ENCODE assay signal across 8 cellular contexts in the genomic region with DNA sequence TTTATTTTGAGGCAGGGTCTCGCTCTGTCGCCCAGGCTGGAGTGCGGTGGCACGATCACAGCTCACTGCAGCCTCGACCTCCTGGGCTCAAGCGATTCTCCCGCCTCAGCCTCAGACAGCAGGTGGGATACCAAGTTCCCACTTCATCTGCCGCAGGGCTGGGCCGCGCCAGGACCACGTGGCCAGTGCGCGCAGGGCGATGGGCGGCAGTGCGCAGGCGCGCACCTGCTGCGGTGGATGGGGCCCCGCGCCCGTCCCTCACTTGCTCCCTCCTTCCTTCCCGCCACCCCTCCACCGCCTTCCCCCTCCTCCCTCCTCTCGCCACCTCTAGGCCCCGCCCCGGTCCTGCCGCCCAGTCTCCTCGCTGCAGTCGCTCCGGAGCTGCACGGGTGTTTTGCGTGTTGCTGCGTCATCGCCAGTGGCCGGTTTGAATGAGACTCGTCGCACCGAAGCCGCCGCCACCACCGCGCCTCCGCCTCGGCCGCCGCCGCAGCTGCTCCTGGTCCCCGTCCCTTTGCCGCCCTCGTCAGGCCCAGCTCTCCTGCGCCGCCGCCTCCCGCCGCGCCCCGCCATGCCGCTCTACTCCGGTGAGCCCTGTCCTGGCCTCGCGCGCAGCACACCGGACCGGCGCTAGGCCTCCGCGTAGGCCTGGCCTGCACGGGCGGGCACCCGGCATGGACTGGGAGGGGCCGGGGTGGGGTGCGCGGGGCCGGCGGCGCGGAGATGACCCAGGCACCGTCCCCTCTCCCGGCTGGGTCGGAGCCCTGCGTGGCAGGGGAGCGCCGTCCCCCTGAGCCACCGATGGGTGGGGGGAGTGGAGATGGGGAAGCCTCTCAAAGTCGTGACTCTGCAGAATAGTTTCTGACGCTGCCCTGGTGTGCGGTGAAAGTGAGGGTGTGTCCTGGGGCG. TPM values are rescaled to one million over a fixed set of nuclear protein-coding genes. Genes with fewer than 3 reads are reported as not detected.
A peak's percentile ranks its signal among the peaks of the same experiment; 100 is the strongest.
DNase-seq lines count a peak whose midpoint lies in the region; ATAC-seq and TF ChIP-seq lines count a peak whose summit lies in the region.

A gene (plus strand): TSS at position 430 of the 909 bp plus-strand sequence. CDS start 142 bp downstream, at position 572.

- H3K9ac ChIP-seq in adipocyte (ENCODE audit: low read length) (peak within 1 kb of the TSS; percentile 92), parathyroid adenoma (peak within 1 kb of the TSS; percentile 91)

- peak; percentile 90 for ATAC-seq in HG02852 (IDR thresholded peaks at IDR 0.05; ENCODE audit: unreplicated experiment)

- H3K27ac ChIP-seq in cardiac muscle cell (peak within 1 kb of the TSS; percentile 95), parathyroid adenoma (peak within 1 kb of the TSS; percentile 81), tibial artery (peak within 1 kb of the TSS; percentile 82 to 86)

- H2AFZ ChIP-seq in parathyroid adenoma = peak within 1 kb of the TSS; percentile 95

- H3K27me3 ChIP-seq in adipocyte (replicated peaks; ENCODE audit: control insufficient read depth, insufficient read depth, low read length) (no peaks in the 10 kb centered on the region), cardiac muscle cell (no peaks in the 10 kb centered on the region), parathyroid adenoma (ENCODE audit: control insufficient read depth, insufficient read depth, low read length) (no peaks in the 10 kb centered on the region), tibial artery (no peaks in the 10 kb centered on the region)

- TF ChIP-seq CTCF in GM13976 (IDR thresholded peaks at IDR 0.05; ENCODE audit: borderline replicate concordance, control extremely low read depth, extremely low read depth, insufficient read depth, missing control alignments) (peak; percentile 17), cardiac muscle cell (IDR thresholded peaks at IDR 0.05; ENCODE audit: low read depth, low read length) (no peak), parathyroid adenoma (IDR thresholded peaks at IDR 0.05) (peak; percentile 23), tibial artery (IDR thresholded peaks at IDR 0.05) (no peak)

- H3K4me2 ChIP-seq in parathyroid adenoma (ENCODE audit: low read length) = peak within 1 kb of the TSS; percentile 40

- H3K4me3 ChIP-seq in adipocyte (ENCODE audit: low read length) = peak within 1 kb of the TSS; percentile 84
- peak within 1 kb of the TSS; percentile 90 for H3K4me3 ChIP-seq in cardiac muscle cell
- H3K4me3 ChIP-seq in parathyroid adenoma (ENCODE audit: low read depth, low read length) = peak within 1 kb of the TSS; percentile 75
- H3K4me3 ChIP-seq in tibial artery = peak within 1 kb of the TSS; percentile 88 to 98

- H3K36me3 ChIP-seq in adipocyte (ENCODE audit: control insufficient read depth, insufficient read depth, low read length, severe bottlenecking) (peaks cover 2% of the 10 kb centered on the region), cardiac muscle cell (peaks cover 2% of the 10 kb centered on the region), parathyroid adenoma (ENCODE audit: control insufficient read depth, insufficient read depth, low read length) (no peaks in the 10 kb centered on the region), tibial artery (peaks cover 0 to 4% (median under 1%) of the 10 kb centered on the region in 3 donors)

- peaks cover 21% of the 10 kb centered on the region for H3K79me2 ChIP-seq in parathyroid adenoma

- in situ Hi-C loops in GM13976 (cut with MboI; ENCODE audit: low sequenced_read_pairs, unreplicated experiment) = no loop called here

- H3K4me1 ChIP-seq in adipocyte (ENCODE audit: control insufficient read depth, insufficient read depth, low read length) = peaks cover 24% of the 10 kb centered on the region
- H3K4me1 ChIP-seq in cardiac muscle cell (ENCODE audit: low read depth) = peaks cover 9% of the 10 kb centered on the region
- H3K4me1 ChIP-seq in parathyroid adenoma = no peaks in the 10 kb centered on the region
- H3K4me1 ChIP-seq in tibial artery = peaks cover 0 to 24% (median 12%) of the 10 kb centered on the region in 4 donors

- DNase-seq in GM13976 (ENCODE audit: low spot score) = peak; percentile 99
- peak; percentile 70 for DNase-seq in NCI-H1436 treated with DMSO at 0.1 percent for 48 hours (lab: John Stamatoyannopoulos, UW)
- peak; percentile 96 for DNase-seq in T follicular helper cell (ENCODE audit: low read depth)
- DNase-seq in adipocyte (ENCODE audit: low read depth) = peak; percentile 98
- DNase-seq in cardiac muscle cell (ENCODE audit: low read depth in 1 of 2, low spot score in 1 of 2) = peak; percentile 98 to 99
- DNase-seq in tibial artery = peak; percentile 95 to 98

- intact Hi-C loops in tibial artery (cut with DNase I; ENCODE audit: low total_unique reads) = no loop called here

- no peaks in the 10 kb centered on the region for H3K9me3 ChIP-seq in adipocyte (ENCODE audit: control insufficient read depth, low read length)
- H3K9me3 ChIP-seq in cardiac muscle cell (ENCODE audit: low read depth) = no peaks in the 10 kb centered on the region
- H3K9me3 ChIP-seq in parathyroid adenoma (ENCODE audit: control insufficient read depth, low read length) = no peaks in the 10 kb centered on the region
- no peaks in the 10 kb centered on the region for H3K9me3 ChIP-seq in tibial artery

RNA-seq across cellular contexts. Expression of the gene that starts here (rescaled TPM):
- 13.5 and 18.4 TPM in 2 replicates for total RNA-seq in cardiac muscle cell
- 59.5 and 81.9 TPM in 2 replicates for polyA plus RNA-seq in cardiac muscle cell

Comparison
In these comparisons a context has a peak if more than half of its experiments do, and no peak if none do; other contexts are left out.
1. Peak in every context shown above with its lines: DNase-seq, ATAC-seq, H3K4me3 ChIP-seq and H3K27ac ChIP-seq.
2. CTCF ChIP-seq: peak in GM13976 (single experiment) and parathyroid adenoma (single experiment); none in cardiac muscle cell (single experiment) and tibial artery (0 of 2).